In the genomic region with DNA sequence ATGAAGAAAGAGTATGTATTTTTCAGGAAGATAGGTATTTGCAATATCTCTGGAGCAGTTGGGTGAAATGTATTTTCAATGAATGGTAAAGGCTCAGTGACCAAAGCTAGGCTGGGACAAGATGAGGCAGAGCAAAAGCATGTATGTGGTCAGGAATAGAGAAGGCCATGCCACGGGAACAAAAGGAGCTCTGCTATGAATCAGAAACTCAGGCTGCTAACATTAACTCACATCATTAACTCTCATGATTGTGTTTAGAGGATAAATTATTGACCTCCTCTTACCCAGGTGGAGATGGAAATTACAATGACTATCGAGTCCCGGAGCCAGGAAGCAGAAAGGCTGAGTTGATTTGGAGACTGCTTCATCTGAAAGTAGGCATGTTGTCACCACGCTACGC, we compare ENCODE assay signal across 19 cellular contexts.
DNase-seq lines count a peak whose midpoint lies in the region; FAIRE-seq and TF ChIP-seq lines count a peak whose summit lies in the region.
"Had no signal": no experiment of that assay in that cellular context is flagged by ENCODE, and none has a peak within 500 bp of the region (broad histone marks: within the 10 kb centered on the region; RNA-seq: fewer than 3 reads in every experiment).

No MANE protein-coding gene starts in this region.

- CTCF ChIA-PET in mammary epithelial cell (lab: Charles Lee; ENCODE audit: low non-redundant PET) (no interaction called here), H1 (lab: Charles Lee; ENCODE audit: partially characterized antibody) (interaction anchor here (0.5 to 0.7 kb wide), 2 partner anchors 31 to 97 kb away, joined by 3 to 4 read pairs; no protein-coding TSS in a partner anchor)

- TF ChIP-seq POLR2A in breast epithelium (IDR thresholded peaks at IDR 0.05) (no peak), H1 (IDR thresholded peaks at IDR 0.05; ENCODE audit: control extremely low read depth in 1 of 2, low read depth in 2 of 2, low read length in 2 of 2) (no peak), suprapubic skin (IDR thresholded peaks at IDR 0.05) (no peak)

- H3K79me1 ChIP-seq in H1 (ENCODE audit: low read depth, low read length) = no peaks in the 10 kb centered on the region

- no peak for TF ChIP-seq CTCF in mammary epithelial cell (conservative IDR thresholded peaks at IDR 0.05 in 1 of 2, IDR thresholded peaks at IDR 0.05 in 1 of 2; ENCODE audit: extremely low read depth in 1 of 2, insufficient read depth in 1 of 2, low read depth in 1 of 2, low read length in 2 of 2)
- no peak for TF ChIP-seq CTCF in breast epithelium (IDR thresholded peaks at IDR 0.05)
- TF ChIP-seq CTCF in H1 (IDR thresholded peaks at IDR 0.05; ENCODE audit: control extremely low read depth in 1 of 3, insufficient read depth in 1 of 3, low read depth in 1 of 3, low read length in 3 of 3) = no peak
- TF ChIP-seq CTCF in suprapubic skin (IDR thresholded peaks at IDR 0.05) = no peak

- H4K20me1 ChIP-seq in mammary epithelial cell (ENCODE audit: insufficient read depth, low read length) (no peaks in the 10 kb centered on the region), H1 (replicated peaks in 1 of 2; ENCODE audit: control insufficient read depth in 1 of 2, insufficient read depth in 2 of 2, low read length in 2 of 2) (no peaks in the 10 kb centered on the region)
- H4K20me1 ChIP-seq: BLaER1 had no signal

- H3K4me1 ChIP-seq in mammary epithelial cell (ENCODE audit: insufficient read depth, low read length) = no peaks in the 10 kb centered on the region
- H3K4me1 ChIP-seq in breast epithelium = no peaks in the 10 kb centered on the region
- no peaks in the 10 kb centered on the region; a peak in 1 of 7 replicates for H3K4me1 ChIP-seq in H1 (replicated peaks in 1 of 4; ENCODE audit: control insufficient read depth in 3 of 4, insufficient read depth in 4 of 4, low read length in 3 of 4)
- H3K4me1 ChIP-seq in suprapubic skin = no peaks in the 10 kb centered on the region
- H3K4me1 ChIP-seq: BLaER1, SJSA1 had no signal

- H3K4me2 ChIP-seq in mammary epithelial cell (ENCODE audit: insufficient read depth, low read depth, low read length) = no peak overlapping the region
- H3K4me2 ChIP-seq in H1 (ENCODE audit: insufficient read depth in 1 of 2, low read depth in 2 of 2, low read length in 2 of 2) = no peak overlapping the region
- H3K4me2 ChIP-seq: BLaER1 had no signal

- H2AFZ ChIP-seq in mammary epithelial cell (ENCODE audit: low read depth, low read length) = no peak overlapping the region
- H2AFZ ChIP-seq in H1 (ENCODE audit: low read length) = peak overlapping the region; percentile 74; the same call in 1 of the 2 replicates

- 71% methylated on average over 5 of the region's 5 CpGs for WGBS in mammary epithelial cell (ENCODE audit: low coverage, missing lambda C conversion rate)
- WGBS in H1 (ENCODE audit: extremely low coverage in 1 of 2, insufficient coverage in 1 of 2, insufficient read length in 1 of 2, insufficient replicate concordance in 2 of 2, low coverage in 1 of 2, low lambda C conversion rate in 2 of 2, missing lambda C conversion rate in 1 of 2), 2 experiments = 84% methylated on average over 5 of the region's 5 CpGs; no CpG with 5 or more reads in 1 of the 2 experiments
- WGBS in suprapubic skin = 92% methylated on average over 5 of the region's 5 CpGs

- H3K79me2 ChIP-seq in mammary epithelial cell (ENCODE audit: insufficient read depth, low read length) = no peaks in the 10 kb centered on the region
- no peaks in the 10 kb centered on the region for H3K79me2 ChIP-seq in H1 (ENCODE audit: control insufficient read depth in 1 of 2, insufficient read depth in 2 of 2, low read length in 2 of 2)

- H2BK15ac ChIP-seq in H1 (ENCODE audit: low read length) = no peak overlapping the region

- H3K23ac ChIP-seq in H1 (ENCODE audit: insufficient read length) = no peak overlapping the region

- H3K9me3 ChIP-seq in mammary epithelial cell (replicated peaks; ENCODE audit: insufficient read depth, low read length) (no peaks in the 10 kb centered on the region), breast epithelium (no peaks in the 10 kb centered on the region), H1 (ENCODE audit: insufficient read depth in 2 of 2, low read depth in 1 of 2, low read length in 1 of 2) (no peaks in the 10 kb centered on the region), suprapubic skin (peaks cover 3% of the 10 kb centered on the region)
- H3K9me3 ChIP-seq: BLaER1, SJSA1 had no signal

- no peak overlapping the region for H3K56ac ChIP-seq in H1 (replicated peaks; ENCODE audit: insufficient read length, low read depth, low read length)

- H2BK20ac ChIP-seq in H1 (ENCODE audit: low read length) = no peak overlapping the region

- dilution Hi-C loops in mammary epithelial cell (cut with HindIII; ENCODE audit: low sequenced_read_pairs) = no loop called here

- intact Hi-C loops in mammary epithelial cell (cut with micrococcal nuclease) = no loop called here
- intact Hi-C loops in breast epithelium (cut with DNase I; ENCODE audit: low total_unique reads) = no loop called here

- TF ChIP-seq EP300 in H1 (IDR thresholded peaks at IDR 0.05; ENCODE audit: borderline replicate concordance in 1 of 2, low read depth in 2 of 2, low read length in 2 of 2) (no peak), suprapubic skin (IDR thresholded peaks at IDR 0.05) (no peak)

- H3K27me3 ChIP-seq in mammary epithelial cell (ENCODE audit: insufficient read depth, low read length) (no peaks in the 10 kb centered on the region), breast epithelium (no peaks in the 10 kb centered on the region), H1 (replicated peaks in 1 of 4; ENCODE audit: control insufficient read depth in 3 of 4, extremely low read depth in 1 of 4, insufficient read depth in 3 of 4, low read length in 3 of 4) (no peaks in the 10 kb centered on the region), suprapubic skin (no peaks in the 10 kb centered on the region)
- H3K27me3 ChIP-seq: BLaER1, SJSA1 had no signal

- no peak overlapping the region for H3K4ac ChIP-seq in H1 (replicated peaks; ENCODE audit: insufficient read length, low read depth, low read length)

- no peak overlapping the region for H2BK5ac ChIP-seq in H1 (ENCODE audit: low read depth, low read length)

- DNase-seq in mammary epithelial cell (peak; percentile 35), breast epithelium (ENCODE audit: low spot score in 2 of 2) (no peak), H1 (ENCODE audit: low read depth in 1 of 2, low spot score in 2 of 2) (no peak), left kidney (ENCODE audit: low read depth, low spot score) (peak; percentile 7), C1 segment of cervical spinal cord (lab: John Stamatoyannopoulos, UW) (no peak), suprapubic skin (ENCODE audit: low spot score in 2 of 2) (no peak), NCI-H524 treated with DMSO at 0.1 percent for 48 hours (lab: John Stamatoyannopoulos, UW) (no peak)
- no peak for DNase-seq in NK-92 treated with Interleukin-12 subunit alpha and Interleukin-12 subunit beta, amount 100 ng/mL, for 24 hours (lab: John Stamatoyannopoulos, UW)
- DNase-seq: IMR-90, Kasumi-1, NCI-H1417, NCI-H1930, NCI-H2171, NCI-H510A had no signal

- H3K4me3 ChIP-seq in mammary epithelial cell (replicated peaks in 1 of 3; ENCODE audit: insufficient read depth in 1 of 3, low read depth in 2 of 3, low read length in 3 of 3) = no peak overlapping the region
- H3K4me3 ChIP-seq in breast epithelium = no peak overlapping the region
- no peak overlapping the region for H3K4me3 ChIP-seq in H1 (ENCODE audit: extremely low read depth in 1 of 4, insufficient read depth in 2 of 4, low read depth in 3 of 4, low read length in 4 of 4)
- H3K4me3 ChIP-seq in suprapubic skin = no peak overlapping the region
- H3K4me3 ChIP-seq: BLaER1, SJSA1 had no signal

- POLR2A ChIA-PET in H1 (lab: Charles Lee; ENCODE audit: partially characterized antibody) = no interaction called here

- H3K27ac ChIP-seq in mammary epithelial cell (ENCODE audit: insufficient read depth, low read depth, low read length) (no peak overlapping the region), breast epithelium (no peak overlapping the region), H1 (ENCODE audit: low read depth, low read length) (no peak overlapping the region), suprapubic skin (no peak overlapping the region)
- H3K27ac ChIP-seq: 22Rv1, BLaER1, RWPE1, SJSA1 had no signal

- in situ Hi-C loops in mammary epithelial cell (cut with MboI; ENCODE audit: low sequenced_read_pairs in 2 of 2) = no loop called here

- H4K5ac ChIP-seq in H1 (ENCODE audit: insufficient read length, low read depth, low read length) = no peak overlapping the region

- H3K23me2 ChIP-seq in H1 (ENCODE audit: low read depth, low read length) = no peaks in the 10 kb centered on the region

- no peak overlapping the region for H3K18ac ChIP-seq in H1 (ENCODE audit: extremely low read depth, low read length)

- no peak for FAIRE-seq in H1 (lab: Jason Lieb, UNC)
- FAIRE-seq: H54 had no signal

- no peak overlapping the region for H3K14ac ChIP-seq in H1 (ENCODE audit: insufficient read length)

- no peak overlapping the region for H2AK5ac ChIP-seq in H1 (ENCODE audit: low read depth, low read length)

- H2BK12ac ChIP-seq in H1 (ENCODE audit: low read depth, low read length) = no peak overlapping the region

- H3K9ac ChIP-seq in mammary epithelial cell (ENCODE audit: insufficient read depth, low read length) (no peak overlapping the region), H1 (replicated peaks in 1 of 4; ENCODE audit: extremely low read depth in 1 of 4, low read depth in 3 of 4, low read length in 3 of 4) (no peak overlapping the region)
- H3K9ac ChIP-seq: BLaER1 had no signal

- no peak overlapping the region for H4K91ac ChIP-seq in H1 (replicated peaks; ENCODE audit: insufficient read length, low read length)

- BruUV-seq in mammary epithelial cell (replicated peaks; lab: Mats Ljungman, UMichigan) = no TSS peak

- TF ChIP-seq RAD21 in H1 (IDR thresholded peaks at IDR 0.05 in 1 of 2, conservative IDR thresholded peaks at IDR 0.05 in 1 of 2; ENCODE audit: low read depth in 2 of 2, low read length in 2 of 2) = no peak

- no peak overlapping the region for H4K8ac ChIP-seq in H1 (ENCODE audit: extremely low read depth, insufficient read depth, low read length)

- H2BK120ac ChIP-seq in H1 (replicated peaks; ENCODE audit: low read depth, low read length) = no peak overlapping the region

- no peaks in the 10 kb centered on the region for H3K36me3 ChIP-seq in mammary epithelial cell (ENCODE audit: insufficient read depth, low read length)
- no peaks in the 10 kb centered on the region for H3K36me3 ChIP-seq in breast epithelium
- H3K36me3 ChIP-seq in H1 (ENCODE audit: control insufficient read depth in 2 of 4, insufficient read depth in 4 of 4, low read length in 3 of 4) = no peaks in the 10 kb centered on the region
- H3K36me3 ChIP-seq in suprapubic skin = no peaks in the 10 kb centered on the region
- H3K36me3 ChIP-seq: BLaER1, SJSA1 had no signal

TF ChIP-seq in H1, 55 proteins besides CTCF, POLR2A, EP300 and RAD21 (continues in another document):
- TF ChIP-seq CBX5 (IDR thresholded peaks at IDR 0.05; ENCODE audit: low read depth, low read length) (no peak), GTF2F1 (IDR thresholded peaks at IDR 0.05; ENCODE audit: borderline replicate concordance, low read depth, low read length) (no peak), TBP (IDR thresholded peaks at IDR 0.05; ENCODE audit: low read depth, low read length) (no peak), RFX5 (IDR thresholded peaks at IDR 0.05; ENCODE audit: borderline replicate concordance, low read depth, low read length) (no peak), YY1 (IDR thresholded peaks at IDR 0.05; ENCODE audit: low read depth, low read length) (no peak)

Comparison
In these comparisons a context has a peak if more than half of its experiments do, and no peak if none do; other contexts are left out.
1. DNase-seq: peak in mammary epithelial cell (single experiment) and left kidney (single experiment); none in breast epithelium (0 of 2), H1 (0 of 2), C1 segment of cervical spinal cord (0 of 14), NK-92 treated with Interleukin-12 subunit alpha and Interleukin-12 subunit beta, amount 100 ng/mL, for 24 hours (single experiment), suprapubic skin (0 of 2) and NCI-H524 treated with DMSO at 0.1 percent for 48 hours (single experiment).